ENCODE assay signal across 8 cellular contexts in the genomic region with DNA sequence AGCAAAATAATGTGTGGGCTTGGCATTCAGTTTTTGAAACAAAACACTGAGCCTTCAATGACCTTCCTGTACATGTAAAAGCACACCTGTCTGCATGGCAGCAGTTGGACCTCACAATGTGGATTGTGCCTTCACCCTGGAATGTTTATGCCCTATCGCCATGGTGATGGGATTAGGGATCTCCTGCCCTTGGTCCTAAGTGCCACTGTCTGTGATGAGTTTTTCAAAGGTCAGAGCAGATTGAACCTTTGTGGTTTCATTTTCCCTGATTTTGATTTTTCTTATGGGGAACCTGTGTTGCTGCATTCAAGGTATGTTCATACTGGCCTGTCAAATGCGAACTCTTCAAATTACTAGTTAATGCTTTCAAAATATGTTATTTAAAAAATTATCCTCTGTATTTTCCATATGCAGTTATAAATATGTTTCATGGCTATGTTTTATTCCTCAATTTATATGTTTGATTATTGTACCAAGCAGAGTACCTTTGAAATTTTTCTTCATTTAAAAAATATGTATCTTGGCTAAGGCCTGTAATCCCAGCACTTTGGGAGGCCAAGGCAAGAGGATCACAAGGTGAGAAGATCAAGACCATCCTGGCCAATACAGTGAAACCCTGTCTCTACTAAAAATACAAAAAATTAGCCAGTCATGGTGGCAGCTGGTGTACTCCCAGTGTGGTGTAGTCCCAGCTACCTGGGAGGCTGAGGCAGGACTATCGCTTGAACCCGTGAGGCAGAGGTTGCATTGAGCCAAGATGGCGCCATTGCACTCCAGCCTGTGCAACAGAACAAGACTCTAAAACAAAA.
DNase-seq lines count a peak whose midpoint lies in the region; ATAC-seq and TF ChIP-seq lines count a peak whose summit lies in the region.
"Not testable (repeated sequence)": the region's sequence is repeated elsewhere in the genome, so short reads cannot be mapped to it uniquely, and the experiment has no call there.

No MANE protein-coding gene starts in this region.

- H3F3A ChIP-seq in PC-3 (ENCODE audit: low read length, unreplicated experiment) = not testable (repeated sequence)

- H3K27ac ChIP-seq in PC-3 (ENCODE audit: low read length); tibial nerve: not testable (repeated sequence)

- not testable (repeated sequence) for H3K4me1 Mint-ChIP-seq in activated naive CD8-positive, alpha-beta T cell treated with anti-CD3 and anti-CD28 coated beads, Interleukin-2, amount 50 U/mL, for 24 hours

- not testable (repeated sequence) for H3K36me3 ChIP-seq in PC-3 (ENCODE audit: low read depth, low read length); tibial nerve

- H3K27me3 Mint-ChIP-seq in activated naive CD8-positive, alpha-beta T cell treated with anti-CD3 and anti-CD28 coated beads, Interleukin-2, amount 50 U/mL, for 24 hours = not testable (repeated sequence)

- not testable (repeated sequence) for H3K36me3 Mint-ChIP-seq in activated naive CD8-positive, alpha-beta T cell treated with anti-CD3 and anti-CD28 coated beads, Interleukin-2, amount 50 U/mL, for 24 hours (ENCODE audit: low read depth)

- WGBS in tibial nerve, 2 donors = 68 to 73% methylated on average over 5 of the region's 5 CpGs

- intact Hi-C loops in PC-3 (cut with micrococcal nuclease); left cardiac atrium (cut with DNase I): not testable (repeated sequence)

- not testable (repeated sequence) for H3K27ac Mint-ChIP-seq in activated naive CD8-positive, alpha-beta T cell treated with anti-CD3 and anti-CD28 coated beads, Interleukin-2, amount 50 U/mL, for 24 hours

- not testable (repeated sequence) for TF ChIP-seq POLR2A in tibial nerve (IDR thresholded peaks at IDR 0.05)

- ATAC-seq in GM18867 (IDR thresholded peaks at IDR 0.05; ENCODE audit: unreplicated experiment) (peak; percentile 69), GM21786 (IDR thresholded peaks at IDR 0.05; ENCODE audit: unreplicated experiment) (peak; percentile 49), HG03135 (IDR thresholded peaks at IDR 0.05; ENCODE audit: unreplicated experiment) (peak; percentile 82), PC-3 (peak; percentile 33), left cardiac atrium (peak; percentile 70 to 97), omental fat pad (ENCODE audit: low FRiP score) (peak; percentile 89)
- peak; percentile 86 for ATAC-seq in activated naive CD8-positive, alpha-beta T cell treated with anti-CD3 and anti-CD28 coated beads, Interleukin-2, amount 50 U/mL, for 24 hours

- H3K9me3 ChIP-seq in PC-3 (ENCODE audit: low read length); tibial nerve: not testable (repeated sequence)

- POLR2A ChIA-PET in PC-3 (lab: Charles Lee; ENCODE audit: unreplicated experiment) = not testable (repeated sequence)

- H3K9me2 ChIP-seq in PC-3 (replicated peaks; ENCODE audit: low read length) = not testable (repeated sequence)

- DNase-seq in PC-3 = not testable (repeated sequence)
- DNase-seq in activated naive CD8-positive, alpha-beta T cell treated with anti-CD3 and anti-CD28 coated beads, Interleukin-2, amount 50 U/mL, for 24 hours = peak; percentile 4
- DNase-seq in left cardiac atrium (peak; percentile 68), omental fat pad (ENCODE audit: low spot score) (peak; percentile 35), tibial nerve (ENCODE audit: low spot score in 2 of 2) (peak; percentile 19 to 63)

- not testable (repeated sequence) for H3K79me2 ChIP-seq in PC-3 (ENCODE audit: low read length)

- not testable (repeated sequence) for H3K4me1 ChIP-seq in PC-3 (ENCODE audit: insufficient read depth, low read length); tibial nerve

- not testable (repeated sequence) for H3K9me3 Mint-ChIP-seq in activated naive CD8-positive, alpha-beta T cell treated with anti-CD3 and anti-CD28 coated beads, Interleukin-2, amount 50 U/mL, for 24 hours

- not testable (repeated sequence) for H4K20me1 ChIP-seq in PC-3 (ENCODE audit: low read length)

- H3K4me3 ChIP-seq in PC-3 (ENCODE audit: low read length); tibial nerve: not testable (repeated sequence)

- not testable (repeated sequence) for H3K9ac ChIP-seq in PC-3 (ENCODE audit: low read length)

- not testable (repeated sequence) for TF ChIP-seq EP300 in tibial nerve (IDR thresholded peaks at IDR 0.05)

- BruUV-seq in PC-3 (replicated peaks; lab: Mats Ljungman, UMichigan) = not testable (repeated sequence)

- H3K4me3 Mint-ChIP-seq in activated naive CD8-positive, alpha-beta T cell treated with anti-CD3 and anti-CD28 coated beads, Interleukin-2, amount 50 U/mL, for 24 hours = not testable (repeated sequence)

- not testable (repeated sequence) for TF ChIP-seq CTCF in PC-3 (conservative IDR thresholded peaks at IDR 0.05; ENCODE audit: low read depth, low read length); omental fat pad (IDR thresholded peaks at IDR 0.05); tibial nerve (IDR thresholded peaks at IDR 0.05)

- H3K4me2 ChIP-seq in PC-3 (ENCODE audit: low read length) = not testable (repeated sequence)

- CTCF ChIA-PET in PC-3 (lab: Charles Lee) = not testable (repeated sequence)

- H3K27me3 ChIP-seq in PC-3 (ENCODE audit: low read length); tibial nerve: not testable (repeated sequence)

- H2AFZ ChIP-seq in PC-3 (ENCODE audit: low read length) = not testable (repeated sequence)

Comparison
In these comparisons a context has a peak if more than half of its experiments do, and no peak if none do; other contexts are left out.
1. ATAC-seq: peak in every context shown above with its lines; median percentile 89 in omental fat pad; 86 in activated naive CD8-positive, alpha-beta T cell treated with anti-CD3 and anti-CD28 coated beads, Interleukin-2, amount 50 U/mL, for 24 hours; 84 in left cardiac atrium; 82 in HG03135; 69 in GM18867; 49 in GM21786; 33 in PC-3.